14 cellular contexts compared by ENCODE assay signal in genomic region chr6:53250761-53251672, GRCh38.
DNase-seq lines count a peak whose midpoint lies in the region; ATAC-seq and TF ChIP-seq lines count a peak whose summit lies in the region.
"Had no signal": no experiment of that assay in that cellular context is flagged by ENCODE, and none has a peak within 500 bp of the region (broad histone marks: within the 10 kb centered on the region; RNA-seq: fewer than 3 reads in every experiment).

No MANE protein-coding gene starts in this region.

- peaks cover 43 to 54% (median 48%) of the 10 kb centered on the region in 3 donors for H3K4me1 Mint-ChIP-seq in IgD-negative memory B cell
- no peaks in the 10 kb centered on the region for H3K4me1 Mint-ChIP-seq in stimulated activated effector memory CD8-positive, alpha-beta T cell treated with anti-CD3 and anti-CD28 coated beads, Interleukin-12 subunit alpha, Interleukin-12 subunit beta, amount 100 ng/mL, for 72 hours
- no peaks in the 10 kb centered on the region for H3K4me1 Mint-ChIP-seq in neural progenitor cell
- H3K4me1 Mint-ChIP-seq: nephron had no signal

- H3K4me1 ChIP-seq in skeletal muscle tissue (ENCODE audit: control insufficient read depth in 3 of 3, insufficient read depth in 3 of 3, low read length in 3 of 3) (peaks cover 0 to 6% (median 3%) of the 10 kb centered on the region in 3 donors), psoas muscle (no peaks in the 10 kb centered on the region), neural progenitor cell (no peaks in the 10 kb centered on the region)

- no peaks in the 10 kb centered on the region for H3K79me2 ChIP-seq in neural progenitor cell (ENCODE audit: low read depth)

- H3K27ac ChIP-seq in skeletal muscle tissue (ENCODE audit: low read depth, low read length) (peak overlapping the region; percentile 45), psoas muscle (no peak overlapping the region), neural progenitor cell (no peak overlapping the region)

- H3K27me3 Mint-ChIP-seq in IgD-negative memory B cell (peaks cover 4% of the 10 kb centered on the region), neural progenitor cell (ENCODE audit: insufficient read depth, low read depth) (peaks cover 2% of the 10 kb centered on the region)

- ATAC-seq in left ventricle myocardium superior: peak; percentile 62
- no peak for ATAC-seq in psoas muscle
- ATAC-seq in stimulated activated effector memory CD8-positive, alpha-beta T cell treated with anti-CD3 and anti-CD28 coated beads, Interleukin-12 subunit alpha, Interleukin-12 subunit beta, amount 100 ng/mL, for 72 hours: no peak
- no peak for ATAC-seq in omental fat pad (ENCODE audit: low FRiP score)
- ATAC-seq: stimulated activated naive CD8-positive, alpha-beta T cell treated with anti-CD3 and anti-CD28 coated beads, Interleukin-15, Interleukin-2, amounts not matched to agents 100 U/mL and 50 U/mL, for 24 hours had no signal

- no peak overlapping the region for H3K4me2 ChIP-seq in neural progenitor cell

- H3K9ac ChIP-seq in skeletal muscle tissue (ENCODE audit: low read depth in 1 of 3, low read length in 3 of 3) (no peak overlapping the region), neural progenitor cell (no peak overlapping the region)

- intact Hi-C loops in left ventricle myocardium superior (cut with micrococcal nuclease): no loop called here
- intact Hi-C loops in psoas muscle (cut with DNase I): no loop called here

- 51 to 57% (median 56%) methylated on average over 5 of the region's 5 CpGs for WGBS in psoas muscle, 3 donors

- no peaks in the 10 kb centered on the region for H3F3A ChIP-seq in neural progenitor cell (ENCODE audit: low read depth)

- H3K27ac Mint-ChIP-seq in IgD-negative memory B cell (peak overlapping the region; percentile 34 to 79 (median 74)), neural progenitor cell (no peak overlapping the region)
- no peak overlapping the region for H3K27ac Mint-ChIP-seq in stimulated activated effector memory CD8-positive, alpha-beta T cell treated with anti-CD3 and anti-CD28 coated beads, Interleukin-12 subunit alpha, Interleukin-12 subunit beta, amount 100 ng/mL, for 72 hours
- H3K27ac Mint-ChIP-seq: nephron had no signal

- H3K4me3 Mint-ChIP-seq in IgD-negative memory B cell (peak overlapping the region in 2 of 4 donors; percentile 10 to 30), neural progenitor cell (no peak overlapping the region)
- no peak overlapping the region for H3K4me3 Mint-ChIP-seq in stimulated activated effector memory CD8-positive, alpha-beta T cell treated with anti-CD3 and anti-CD28 coated beads, Interleukin-12 subunit alpha, Interleukin-12 subunit beta, amount 100 ng/mL, for 72 hours
- H3K4me3 Mint-ChIP-seq: nephron had no signal

- no peak overlapping the region for H2AFZ ChIP-seq in neural progenitor cell (replicated peaks)

- no peak overlapping the region for H3K4me3 ChIP-seq in cardiac fibroblast (replicated peaks in 1 of 2; ENCODE audit: low read depth in 2 of 2, low read length in 2 of 2)
- H3K4me3 ChIP-seq in skeletal muscle tissue (ENCODE audit: low read length in 3 of 3): no peak overlapping the region
- no peak overlapping the region for H3K4me3 ChIP-seq in psoas muscle
- H3K4me3 ChIP-seq in neural progenitor cell: no peak overlapping the region

- H3K36me3 Mint-ChIP-seq in IgD-negative memory B cell: peaks cover 2% of the 10 kb centered on the region
- peaks cover 2% of the 10 kb centered on the region for H3K36me3 Mint-ChIP-seq in stimulated activated effector memory CD8-positive, alpha-beta T cell treated with anti-CD3 and anti-CD28 coated beads, Interleukin-12 subunit alpha, Interleukin-12 subunit beta, amount 100 ng/mL, for 72 hours
- H3K36me3 Mint-ChIP-seq in neural progenitor cell: peaks cover 3% of the 10 kb centered on the region

- no peak for TF ChIP-seq CTCF in cardiac fibroblast (IDR thresholded peaks at IDR 0.05; ENCODE audit: low read depth, low read length)
- no peak for TF ChIP-seq CTCF in psoas muscle (IDR thresholded peaks at IDR 0.05)
- TF ChIP-seq CTCF in omental fat pad (IDR thresholded peaks at IDR 0.05): no peak
- no peak for TF ChIP-seq CTCF in neural progenitor cell (IDR thresholded peaks at IDR 0.05)

- H3K9me3 ChIP-seq in skeletal muscle tissue (ENCODE audit: control insufficient read depth in 3 of 3, low read length in 3 of 3) (no peaks in the 10 kb centered on the region), psoas muscle (no peaks in the 10 kb centered on the region), neural progenitor cell (ENCODE audit: low read depth) (no peaks in the 10 kb centered on the region)

- H3K27me3 ChIP-seq in skeletal muscle tissue (ENCODE audit: control insufficient read depth in 3 of 3, insufficient read depth in 3 of 3, low read length in 3 of 3): no peaks in the 10 kb centered on the region
- H3K27me3 ChIP-seq in psoas muscle (ENCODE audit: insufficient read depth in 3 of 3, low read length in 2 of 3): no peaks in the 10 kb centered on the region
- no peaks in the 10 kb centered on the region for H3K27me3 ChIP-seq in neural progenitor cell

- H4K20me1 ChIP-seq in neural progenitor cell (ENCODE audit: low read depth): no peaks in the 10 kb centered on the region

- DNase-seq in cardiac fibroblast (ENCODE audit: low read depth in 2 of 2): peak; percentile 12 to 63
- DNase-seq in left ventricle myocardium superior: no peak
- DNase-seq in psoas muscle: no peak
- DNase-seq in stimulated activated effector memory CD8-positive, alpha-beta T cell treated with anti-CD3 and anti-CD28 coated beads, Interleukin-12 subunit alpha, Interleukin-12 subunit beta, amount 100 ng/mL, for 72 hours (ENCODE audit: low spot score in 2 of 2): no peak
- DNase-seq in omental fat pad (ENCODE audit: low spot score): no peak
- DNase-seq in neural progenitor cell (ENCODE audit: low spot score): no peak
- DNase-seq: anterior cingulate cortex; COR-L47; NCI-H2171; stimulated activated CD4-positive, alpha-beta T cell treated with anti-CD3 and anti-CD28 coated beads, Interleukin-1b, Interleukin-23, amount 100 ng/mL, for 48 hours; stimulated activated naive CD8-positive, alpha-beta T cell treated with anti-CD3 and anti-CD28 coated beads, Interleukin-15, Interleukin-2, amounts not matched to agents 100 U/mL and 50 U/mL, for 24 hours had no signal

- H3K36me3 ChIP-seq in skeletal muscle tissue (ENCODE audit: control insufficient read depth in 3 of 3, insufficient read depth in 3 of 3, low read length in 3 of 3) (no peaks in the 10 kb centered on the region), psoas muscle (ENCODE audit: insufficient read depth in 1 of 2, low read depth in 1 of 2) (no peaks in the 10 kb centered on the region), neural progenitor cell (no peaks in the 10 kb centered on the region)

- no peaks in the 10 kb centered on the region for H3K9me3 Mint-ChIP-seq in IgD-negative memory B cell
- no peaks in the 10 kb centered on the region for H3K9me3 Mint-ChIP-seq in stimulated activated effector memory CD8-positive, alpha-beta T cell treated with anti-CD3 and anti-CD28 coated beads, Interleukin-12 subunit alpha, Interleukin-12 subunit beta, amount 100 ng/mL, for 72 hours
- H3K9me3 Mint-ChIP-seq in neural progenitor cell: no peaks in the 10 kb centered on the region
- H3K9me3 Mint-ChIP-seq: nephron had no signal

Comparison
In these comparisons a context has a peak if more than half of its experiments do, and no peak if none do; other contexts are left out.
1. H3K27ac Mint-ChIP-seq: peak in IgD-negative memory B cell (3 of 3); none in stimulated activated effector memory CD8-positive, alpha-beta T cell treated with anti-CD3 and anti-CD28 coated beads, Interleukin-12 subunit alpha, Interleukin-12 subunit beta, amount 100 ng/mL, for 72 hours (single experiment) and neural progenitor cell (single experiment).
2. DNase-seq: peak in cardiac fibroblast (2 of 2); none in left ventricle myocardium superior (single experiment), psoas muscle (0 of 2), stimulated activated effector memory CD8-positive, alpha-beta T cell treated with anti-CD3 and anti-CD28 coated beads, Interleukin-12 subunit alpha, Interleukin-12 subunit beta, amount 100 ng/mL, for 72 hours (0 of 2), omental fat pad (single experiment) and neural progenitor cell (single experiment).